Comparison of ENCODE assay signal across 21 cellular contexts in the genomic region with DNA sequence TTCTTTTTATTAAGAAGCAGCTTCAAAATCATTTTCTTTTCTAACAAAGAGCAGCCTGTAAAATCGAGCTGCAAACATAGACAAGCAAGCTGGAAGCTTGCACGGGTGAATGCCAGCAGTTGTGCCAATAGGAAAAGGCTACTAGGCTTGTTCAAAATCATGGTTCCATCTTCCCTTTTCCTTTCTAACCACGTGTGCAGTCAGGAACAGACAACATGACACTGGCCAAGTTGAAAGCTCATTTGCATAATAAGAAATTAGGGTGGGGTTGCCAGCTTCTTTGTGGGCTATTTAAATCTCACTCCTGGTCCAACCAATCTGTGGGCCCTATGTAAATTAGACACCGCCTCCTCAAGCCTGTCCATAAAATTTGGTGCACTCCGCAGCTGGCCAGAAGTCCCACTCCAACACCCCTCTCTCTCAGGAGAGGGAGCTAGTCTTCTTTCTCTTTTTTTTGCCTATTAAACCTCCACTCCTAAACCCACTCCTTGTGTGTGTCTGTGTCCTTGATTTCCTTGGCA.
DNase-seq lines count a peak whose midpoint lies in the region; ATAC-seq and TF ChIP-seq lines count a peak whose summit lies in the region.
"Had no signal": no experiment of that assay in that cellular context is flagged by ENCODE, and none has a peak within 500 bp of the region (broad histone marks: within the 10 kb centered on the region; RNA-seq: fewer than 3 reads in every experiment).

No MANE protein-coding gene starts in this region.

- no peak overlapping the region for H3K27ac ChIP-seq in 22Rv1
- H3K27ac ChIP-seq in endodermal cell (ENCODE audit: low read depth, low read length), result no peak overlapping the region
- H3K27ac ChIP-seq: ascending aorta, esophagus muscularis mucosa, SK-N-MC had no signal

- H3K9me3 Mint-ChIP-seq in endodermal cell, result no peaks in the 10 kb centered on the region

- in situ Hi-C loops in HAP-1 (cut with MboI; ENCODE audit: low sequenced_read_pairs), result no loop called here

- H3K36me3 Mint-ChIP-seq in endodermal cell (ENCODE audit: low read depth), result no peaks in the 10 kb centered on the region
- H3K36me3 Mint-ChIP-seq: CD14-positive monocyte had no signal

- peaks cover 37% of the 10 kb centered on the region for H3K27me3 Mint-ChIP-seq in endodermal cell (ENCODE audit: insufficient read depth)

- WGBS in endodermal cell (ENCODE audit: insufficient coverage in 1 of 2, insufficient read length in 1 of 2), 2 experiments, result 85 to 100% methylated on average over 1 to 5 of the region's 5 CpGs

- peaks cover 11% of the 10 kb centered on the region for H3K4me1 Mint-ChIP-seq in endodermal cell
- H3K4me1 Mint-ChIP-seq: CD14-positive monocyte had no signal

- ATAC-seq in HG03135 (IDR thresholded peaks at IDR 0.05; ENCODE audit: unreplicated experiment), result no peak
- ATAC-seq: activated T-cell treated with anti-CD3 and anti-CD28 coated beads, Interleukin-2, amount 50 U/mL, for 72 hours; PC-3 had no signal

- no peak overlapping the region for H3K9ac ChIP-seq in endodermal cell (ENCODE audit: extremely low read depth, low read length, poor library complexity, severe bottlenecking)

- no peak overlapping the region for H3K4me3 Mint-ChIP-seq in endodermal cell
- H3K4me3 Mint-ChIP-seq: activated T-cell treated with anti-CD3 and anti-CD28 coated beads, Interleukin-2, amount 50 U/mL, for 72 hours; CD14-positive monocyte had no signal

- H3K27ac Mint-ChIP-seq in endodermal cell, result no peak overlapping the region
- H3K27ac Mint-ChIP-seq: activated T-cell treated with anti-CD3 and anti-CD28 coated beads, Interleukin-2, amount 50 U/mL, for 72 hours; CD14-positive monocyte had no signal

- H3K27me3 ChIP-seq in HAP-1 (ENCODE audit: low read depth), result no peaks in the 10 kb centered on the region
- H3K27me3 ChIP-seq in endodermal cell (ENCODE audit: control insufficient read depth, insufficient read depth, low read length, poor library complexity, severe bottlenecking), result peaks cover 10% of the 10 kb centered on the region
- H3K27me3 ChIP-seq: ascending aorta, esophagus muscularis mucosa had no signal

- no peaks in the 10 kb centered on the region for H3K4me1 ChIP-seq in HAP-1
- H3K4me1 ChIP-seq in endodermal cell (ENCODE audit: control insufficient read depth, insufficient read depth, low read length), result no peaks in the 10 kb centered on the region
- H3K4me1 ChIP-seq: ascending aorta, esophagus muscularis mucosa had no signal

- no peaks in the 10 kb centered on the region for H3K36me3 ChIP-seq in HAP-1 (replicated peaks)
- H3K36me3 ChIP-seq in endodermal cell (ENCODE audit: control insufficient read depth, insufficient read depth, low read length), result no peaks in the 10 kb centered on the region
- H3K36me3 ChIP-seq: ascending aorta, esophagus muscularis mucosa had no signal

- TF ChIP-seq CTCF in 22Rv1 (IDR thresholded peaks at IDR 0.05) (peak; percentile 49), endodermal cell (conservative IDR thresholded peaks at IDR 0.05) (no peak)

- H3K9me3 ChIP-seq in HAP-1 (no peaks in the 10 kb centered on the region), endodermal cell (ENCODE audit: control insufficient read depth, low read length) (no peaks in the 10 kb centered on the region)
- H3K9me3 ChIP-seq: ascending aorta, esophagus muscularis mucosa had no signal

- H3K4me3 ChIP-seq in HAP-1 (no peak overlapping the region), endodermal cell (ENCODE audit: low read length) (no peak overlapping the region)
- H3K4me3 ChIP-seq: ascending aorta, esophagus muscularis mucosa, SK-N-MC had no signal

- DNase-seq in HAP-1 (ENCODE audit: low spot score in 2 of 2) (peak; percentile 67 to 68), NCI-H524 treated with DMSO at 0.1 percent for 48 hours (lab: John Stamatoyannopoulos, UW) (peak; percentile 18), endodermal cell (peak; percentile 55), NCI-H187 (lab: John Stamatoyannopoulos, UW) (no peak), NCI-H1436 treated with DMSO at 0.1 percent for 48 hours (lab: John Stamatoyannopoulos, UW) (no peak), retina (no peak)
- DNase-seq: ACHN; activated CD4-positive, CD25-positive, alpha-beta regulatory T cell; activated CD8-positive, alpha-beta memory T cell treated with anti-CD3 and anti-CD28 coated beads for 24 hours; activated naive CD4-positive, alpha-beta T cell treated with anti-CD3 and anti-CD28 coated beads, Interleukin-2, amount 50 U/mL, for 16 hours; activated T-cell treated with anti-CD3 and anti-CD28 coated beads, Interleukin-2, amount 50 U/mL, for 72 hours; effector CD4-positive, alpha-beta T cell; NCI-H1694 treated with DMSO at 0.1 percent for 48 hours; NCI-H510A; PC-3 had no signal

Comparison
In these comparisons a context has a peak if more than half of its experiments do, and no peak if none do; other contexts are left out.
1. DNase-seq: peak in HAP-1 (2 of 2), NCI-H524 treated with DMSO at 0.1 percent for 48 hours (single experiment) and endodermal cell (single experiment); none in NCI-H187 (0 of 2), NCI-H1436 treated with DMSO at 0.1 percent for 48 hours (single experiment) and retina (single experiment).